19 cellular contexts compared by ENCODE assay signal in the genomic region with DNA sequence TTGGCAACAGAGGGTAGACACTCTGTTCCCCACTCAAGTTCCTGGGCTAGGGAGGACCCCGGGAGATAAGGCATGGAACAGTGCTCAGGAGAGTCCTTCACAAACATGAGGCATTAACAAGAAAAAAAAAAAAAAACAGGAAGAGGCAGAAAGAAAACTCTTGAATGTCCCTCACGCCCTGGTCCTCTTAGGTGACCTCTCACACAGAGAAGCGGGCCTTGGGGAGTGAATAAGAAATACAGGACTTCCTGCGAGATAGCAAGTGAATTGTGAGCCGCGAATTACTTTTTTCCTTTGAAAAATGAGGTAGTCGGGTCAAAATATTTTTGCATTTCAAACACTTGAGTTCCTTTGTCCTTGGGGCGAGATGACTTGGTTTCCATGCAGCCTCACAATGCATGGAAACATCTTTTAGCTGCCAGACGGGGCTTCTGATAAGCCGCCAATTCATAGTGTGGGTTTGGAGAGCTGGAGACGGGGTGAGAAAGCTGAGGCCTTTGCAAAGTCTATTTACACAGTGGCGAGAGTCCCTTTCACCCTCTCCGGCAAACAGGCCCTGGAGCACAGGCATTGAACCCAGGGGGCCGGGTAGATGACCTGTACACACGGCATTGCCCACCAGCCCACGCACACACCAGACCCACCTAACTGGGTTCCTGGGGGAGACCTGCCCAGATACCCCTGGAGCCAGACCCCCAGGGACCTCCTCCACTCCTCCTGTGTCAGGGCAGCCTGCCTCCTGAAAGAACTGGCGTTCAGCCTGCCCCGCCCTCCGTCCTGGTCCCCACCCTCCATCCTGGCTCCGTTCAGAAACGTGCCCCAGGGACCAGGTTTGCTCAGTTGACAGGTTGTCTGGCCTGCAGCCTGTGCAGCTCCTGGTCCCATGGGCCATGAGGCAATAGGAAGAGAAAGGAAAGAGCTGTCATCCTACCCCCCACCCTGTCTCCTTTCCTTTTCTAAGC.
"Had no signal": no experiment of that assay in that cellular context is flagged by ENCODE, and none has a peak within 500 bp of the region (broad histone marks: within the 10 kb centered on the region; RNA-seq: fewer than 3 reads in every experiment).

No MANE protein-coding gene starts in this region.

- H3K4me3 ChIP-seq: adrenal gland, cardiac muscle cell, esophagus squamous epithelium, skin epidermis had no signal

- H3K36me3 Mint-ChIP-seq: activated CD4-positive, alpha-beta memory T cell treated with anti-CD3 and anti-CD28 coated beads for 36 hours; activated naive CD4-positive, alpha-beta T cell treated with anti-CD3 and anti-CD28 coated beads, Interleukin-2, amount 50 U/mL, for 72 hours; mesothelial cell of epicardium; natural killer cell treated with Interleukin-12 subunit alpha and Interleukin-12 subunit beta and Interleukin-15 and Interleukin-18, amount 100 ng/mL, for 72 hours; T-cell had no signal

- H3K27me3 ChIP-seq: adrenal gland, cardiac muscle cell had no signal

- ATAC-seq: activated naive CD4-positive, alpha-beta T cell treated with anti-CD3 and anti-CD28 coated beads, Interleukin-2, amount 50 U/mL, for 72 hours; natural killer cell treated with Interleukin-12 subunit alpha and Interleukin-12 subunit beta and Interleukin-15 and Interleukin-18, amount 100 ng/mL, for 72 hours; T-cell had no signal

- DNase-seq: activated B cell treated with CpG ODN at 0.5 μM for 24 hours; activated CD4-positive, alpha-beta memory T cell treated with anti-CD3 and anti-CD28 coated beads for 36 hours; activated CD4-positive, alpha-beta T cell treated with anti-CD3 and anti-CD28 coated beads for 4 hours; activated gamma-delta T cell treated with Interleukin-2 at 50 U/mL for 16 hours; activated T-cell treated with anti-CD3 and anti-CD28 coated beads for 4 hours; adrenal gland; dermis blood vessel endothelial cell; effector memory CD4-positive, alpha-beta T cell; esophagus squamous epithelium; occipital lobe; stimulated activated CD4-positive, alpha-beta T cell treated with anti-CD3 and anti-CD28 coated beads, Interleukin-15, amount 100 ng/mL, for 24 hours; stimulated activated CD4-positive, alpha-beta T cell treated with anti-CD3 and anti-CD28 coated beads, Interleukin-2, amount 100 ng/mL, for 48 hours; T-cell had no signal

- H3K27me3 Mint-ChIP-seq: activated B cell treated with CpG ODN at 0.5 μM for 24 hours; natural killer cell treated with Interleukin-12 subunit alpha and Interleukin-12 subunit beta and Interleukin-15 and Interleukin-18, amount 100 ng/mL, for 72 hours had no signal

- H3K4me1 Mint-ChIP-seq: activated B cell treated with CpG ODN at 0.5 μM for 24 hours, T-cell had no signal

- H3K9me3 ChIP-seq: adrenal gland, esophagus squamous epithelium had no signal

- H3K36me3 ChIP-seq: adrenal gland, cardiac muscle cell, esophagus squamous epithelium had no signal

- H3K27ac ChIP-seq: adrenal gland, cardiac muscle cell, esophagus squamous epithelium, skin epidermis had no signal

- H3K4me3 Mint-ChIP-seq: activated B cell treated with CpG ODN at 0.5 μM for 24 hours; activated CD4-positive, alpha-beta memory T cell treated with anti-CD3 and anti-CD28 coated beads for 36 hours; activated T-helper 1 cell treated with anti-CD3 and anti-CD28 coated beads, Interleukin-12 subunit alpha, Interleukin-12 subunit beta, Interleukin-2, Interleukin-4 antibody, amounts not matched to agents 30 ng/mL and 10 ng/mL and 1 ng/mL, durations not matched to agents 14 hours and 24 hours and 36 hours; mesothelial cell of epicardium; natural killer cell treated with Interleukin-12 subunit alpha and Interleukin-12 subunit beta and Interleukin-15 and Interleukin-18, amount 100 ng/mL, for 72 hours; T-cell had no signal

- H3K27ac Mint-ChIP-seq: activated B cell treated with CpG ODN at 0.5 μM for 24 hours; activated CD4-positive, alpha-beta memory T cell treated with anti-CD3 and anti-CD28 coated beads for 36 hours; activated naive CD4-positive, alpha-beta T cell treated with anti-CD3 and anti-CD28 coated beads, Interleukin-2, amount 50 U/mL, for 72 hours; activated T-helper 1 cell treated with anti-CD3 and anti-CD28 coated beads, Interleukin-12 subunit alpha, Interleukin-12 subunit beta, Interleukin-2, Interleukin-4 antibody, amounts not matched to agents 30 ng/mL and 10 ng/mL and 1 ng/mL, durations not matched to agents 14 hours and 24 hours and 36 hours; mesothelial cell of epicardium; natural killer cell treated with Interleukin-12 subunit alpha and Interleukin-12 subunit beta and Interleukin-15 and Interleukin-18, amount 100 ng/mL, for 72 hours; T-cell had no signal

- H3K4me1 ChIP-seq: adrenal gland, esophagus squamous epithelium had no signal
